9 cellular contexts compared by ENCODE assay signal in genomic region chr1:241611063-241611462, GRCh38. TPM values are rescaled to one million over a fixed set of nuclear protein-coding genes. Genes with fewer than 3 reads are reported as not detected.
A peak's percentile ranks its signal among the peaks of the same experiment; 100 is the strongest.
DNase-seq lines count a peak whose midpoint lies in the region; ATAC-seq and TF ChIP-seq lines count a peak whose summit lies in the region.
"Had no signal": no experiment of that assay in that cellular context is flagged by ENCODE, and none has a peak within 500 bp of the region (broad histone marks: within the 10 kb centered on the region; RNA-seq: fewer than 3 reads in every experiment).

No MANE protein-coding gene starts in this region.

- peak; percentile 82 for ATAC-seq in esophagus mucosa
- ATAC-seq in natural killer cell: peak; percentile 72 to 85 (median 72)

- intact Hi-C loops in natural killer cell (cut with micrococcal nuclease): loop anchor here (1.0 to 5.0 kb wide), 3 partner anchors 16 to 1716 kb away; no protein-coding TSS in a partner anchor

- no peaks in the 10 kb centered on the region for H3K36me3 Mint-ChIP-seq in HFFc6 (ENCODE audit: low read depth)
- no peaks in the 10 kb centered on the region for H3K36me3 Mint-ChIP-seq in natural killer cell

- H3K9me3 Mint-ChIP-seq in HFFc6: no peaks in the 10 kb centered on the region
- no peaks in the 10 kb centered on the region for H3K9me3 Mint-ChIP-seq in natural killer cell

- DNase-seq in AG08395 (ENCODE audit: low spot score) (peak; percentile 47), HFFc6 (peak; percentile 70), MV-4-11 (lab: John Stamatoyannopoulos, UW) (peak; percentile 71), SJCRH30 (peak; percentile 7 to 69), natural killer cell (no peak), MG63 (no peak)

- H3K27me3 Mint-ChIP-seq in HFFc6 (ENCODE audit: insufficient read depth): no peaks in the 10 kb centered on the region; the same call in none of the 2 replicates
- H3K27me3 Mint-ChIP-seq in natural killer cell (ENCODE audit: low read depth in 2 of 2): no peaks in the 10 kb centered on the region

- H3K4me3 ChIP-seq in SJCRH30: no peak overlapping the region
- no peak overlapping the region for H3K4me3 ChIP-seq in MG63
- H3K4me3 ChIP-seq: skin epidermis had no signal

- H3K27ac Mint-ChIP-seq in HFFc6: no peak overlapping the region
- H3K27ac Mint-ChIP-seq in natural killer cell: no peak overlapping the region

- TF ChIP-seq CTCF in GM12873 (IDR thresholded peaks at IDR 0.05; ENCODE audit: insufficient read depth, low read depth, low read length, missing control alignments) (peak; percentile 56), HFFc6 (IDR thresholded peaks at IDR 0.05) (peak; percentile 91), natural killer cell (IDR thresholded peaks at IDR 0.05) (peak; percentile 71)

- H3K36me3 ChIP-seq in SJCRH30: no peaks in the 10 kb centered on the region
- H3K36me3 ChIP-seq in MG63: no peaks in the 10 kb centered on the region

- H3K4me3 Mint-ChIP-seq in HFFc6: no peak overlapping the region
- no peak overlapping the region for H3K4me3 Mint-ChIP-seq in natural killer cell

- peaks cover 14% of the 10 kb centered on the region; the same call in 1 of the 2 replicates for H3K4me1 ChIP-seq in SJCRH30

- H3K9me3 ChIP-seq in SJCRH30 (replicated peaks) (no peaks in the 10 kb centered on the region), MG63 (no peaks in the 10 kb centered on the region)

- H3K4me1 Mint-ChIP-seq in HFFc6 (ENCODE audit: low read depth) (peaks cover 27% of the 10 kb centered on the region), natural killer cell (no peaks in the 10 kb centered on the region)

- H3K27ac ChIP-seq in SJCRH30: no peak overlapping the region

- H3K27me3 ChIP-seq in SJCRH30 (no peaks in the 10 kb centered on the region), MG63 (no peaks in the 10 kb centered on the region; the same call in 1 of the 2 replicates)

RNA-seq across cellular contexts. Expression of gene CHML, which starts 29.1 kb away (rescaled TPM):
- total RNA-seq in HFFc6 (2021; fragmentation: NEBNext Ultra II Directional; extraction: Animal tissue kit (Norgen Biotek cat#: 25700)): 10 to 100 TPM; 15.2 to 17.9 (median 16.5) TPM
- 22.4 and 26.7 TPM in 2 replicates for total RNA-seq in SJCRH30 (2014; rRNA removed; shearing (Covaris generic))
- total RNA-seq in esophagus mucosa: 4.1 TPM
- total RNA-seq in natural killer cell: 10 to 100 TPM in 1 of 3 donors, 1 to 10 TPM in 2; 6.8 to 11.8 (median 7.8) TPM
- 7.0 and 15.4 TPM in 2 replicates for total RNA-seq in MG63 (2014; rRNA removed; shearing (Covaris generic); ENCODE audit: low replicate concordance)

RNA-seq across cellular contexts. Expression of gene OPN3, which starts 29.1 kb away (rescaled TPM):
- total RNA-seq in HFFc6 (2021; fragmentation: NEBNext Ultra II Directional; extraction: Animal tissue kit (Norgen Biotek cat#: 25700)): 10 to 100 TPM in 2 of 6 experiments, 1 to 10 TPM in 4; 7.3 to 13.1 (median 9.7) TPM
- total RNA-seq in SJCRH30 (2014; rRNA removed; shearing (Covaris generic)): 12.1 and 13.3 TPM in 2 replicates
- total RNA-seq in esophagus mucosa (11.0 TPM), natural killer cell (1 to 10 TPM; 3.9 to 5.1 (median 4.1) TPM)
- 1.1 and 4.1 TPM in 2 replicates for total RNA-seq in MG63 (2014; rRNA removed; shearing (Covaris generic); ENCODE audit: low replicate concordance)

RNA-seq across cellular contexts. Expression of gene WDR64, which starts 41.0 kb away (rescaled TPM):
- not detected for total RNA-seq in HFFc6 (2021; fragmentation: NEBNext Ultra II Directional; extraction: Animal tissue kit (Norgen Biotek cat#: 25700))
- total RNA-seq in SJCRH30 (2014; rRNA removed; shearing (Covaris generic)): not detected in 2 replicates
- total RNA-seq in esophagus mucosa: not detected
- not detected for total RNA-seq in natural killer cell
- not detected in 2 replicates for total RNA-seq in MG63 (2014; rRNA removed; shearing (Covaris generic); ENCODE audit: low replicate concordance)

Comparison
In these comparisons a context has a peak if more than half of its experiments do, and no peak if none do; other contexts are left out.
1. DNase-seq: peak in AG08395 (single experiment), HFFc6 (single experiment), MV-4-11 (single experiment) and SJCRH30 (2 of 2); none in natural killer cell (single experiment) and MG63 (single experiment).
2. Peak in every context shown above with its lines, with median percentiles within 50 percentile points of each other: CTCF ChIP-seq.